19 cellular contexts compared by ENCODE assay signal in the genomic region with DNA sequence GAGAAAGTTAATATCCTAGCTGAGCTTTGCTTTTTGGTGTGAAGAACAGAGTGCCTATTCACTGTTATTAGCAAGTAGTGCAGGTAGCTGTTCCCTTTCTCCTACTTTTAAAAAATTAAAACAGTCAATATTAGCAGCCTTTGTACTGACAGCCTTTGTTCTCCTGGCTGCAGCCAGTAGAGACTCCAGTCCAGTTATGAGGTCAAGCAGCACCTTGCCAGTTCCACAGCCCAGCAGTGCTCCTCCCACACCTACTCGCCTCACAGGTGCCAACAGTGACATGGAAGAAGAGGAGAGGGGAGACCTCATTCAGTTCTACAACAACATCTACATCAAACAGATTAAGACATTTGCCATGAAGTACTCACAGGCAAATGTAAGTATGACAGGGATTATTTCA. TPM values are rescaled to one million over a fixed set of nuclear protein-coding genes. Genes with fewer than 3 reads are reported as not detected.
DNase-seq lines count a peak whose midpoint lies in the region; ATAC-seq and TF ChIP-seq lines count a peak whose summit lies in the region.
"Had no signal": no experiment of that assay in that cellular context is flagged by ENCODE, and none has a peak within 500 bp of the region (broad histone marks: within the 10 kb centered on the region; RNA-seq: fewer than 3 reads in every experiment).

No MANE protein-coding gene starts in this region.

- H3K4me3 ChIP-seq in CD8-positive, alpha-beta T cell (ENCODE audit: low read depth, low read length) = no peak overlapping the region

- DNase-seq in activated naive CD4-positive, alpha-beta T cell treated with anti-CD3 and anti-CD28 coated beads for 36 hours = no peak
- DNase-seq in activated naive CD4-positive, alpha-beta T cell treated with anti-CD3 and anti-CD28 coated beads, Interleukin-2, amount 50 U/mL, for 72 hours (ENCODE audit: low spot score in 2 of 2) = no peak
- no peak for DNase-seq in CD8-positive, alpha-beta T cell
- no peak for DNase-seq in activated naive CD8-positive, alpha-beta T cell treated with anti-CD3 and anti-CD28 coated beads, Interleukin-2, amount 50 U/mL, for 24 hours
- DNase-seq in stimulated activated effector memory CD8-positive, alpha-beta T cell treated with anti-CD3 and anti-CD28 coated beads, Interleukin-12 subunit alpha, Interleukin-12 subunit beta, amount 100 ng/mL, for 72 hours (ENCODE audit: low spot score in 2 of 2) = no peak
- DNase-seq in NCI-H82 treated with DMSO at 0.1 percent for 48 hours (lab: John Stamatoyannopoulos, UW; ENCODE audit: unreplicated experiment) = no peak
- DNase-seq: C1 segment of cervical spinal cord, Calu3, DMS79, GOT3, NCI-H1436, NCI-H2029, NCI-H2171 treated with DMSO at 0.1 percent for 48 hours, NCI-H446 treated with DMSO at 0.1 percent for 48 hours, NCI-H748 treated with DMSO at 0.1 percent for 48 hours, PC-3 had no signal

- H3K4me3 Mint-ChIP-seq in activated naive CD4-positive, alpha-beta T cell treated with anti-CD3 and anti-CD28 coated beads for 36 hours = no peak overlapping the region
- no peak overlapping the region for H3K4me3 Mint-ChIP-seq in CD8-positive, alpha-beta T cell
- H3K4me3 Mint-ChIP-seq in activated naive CD8-positive, alpha-beta T cell treated with anti-CD3 and anti-CD28 coated beads, Interleukin-2, amount 50 U/mL, for 24 hours = no peak overlapping the region
- no peak overlapping the region for H3K4me3 Mint-ChIP-seq in stimulated activated effector memory CD8-positive, alpha-beta T cell treated with anti-CD3 and anti-CD28 coated beads, Interleukin-12 subunit alpha, Interleukin-12 subunit beta, amount 100 ng/mL, for 72 hours

- H3K9me3 ChIP-seq in CD8-positive, alpha-beta T cell (ENCODE audit: low read length) = peaks cover 3% of the 10 kb centered on the region

- peaks cover 7% of the 10 kb centered on the region for H3K9me3 Mint-ChIP-seq in activated naive CD4-positive, alpha-beta T cell treated with anti-CD3 and anti-CD28 coated beads for 36 hours
- peaks cover 10 to 22% of the 10 kb centered on the region in 2 donors for H3K9me3 Mint-ChIP-seq in activated naive CD4-positive, alpha-beta T cell treated with anti-CD3 and anti-CD28 coated beads, Interleukin-2, amount 50 U/mL, for 72 hours
- peaks cover 8% of the 10 kb centered on the region for H3K9me3 Mint-ChIP-seq in CD8-positive, alpha-beta T cell
- peaks cover 22% of the 10 kb centered on the region for H3K9me3 Mint-ChIP-seq in activated naive CD8-positive, alpha-beta T cell treated with anti-CD3 and anti-CD28 coated beads, Interleukin-2, amount 50 U/mL, for 24 hours
- no peaks in the 10 kb centered on the region for H3K9me3 Mint-ChIP-seq in stimulated activated effector memory CD8-positive, alpha-beta T cell treated with anti-CD3 and anti-CD28 coated beads, Interleukin-12 subunit alpha, Interleukin-12 subunit beta, amount 100 ng/mL, for 72 hours

- H3K27me3 ChIP-seq in CD8-positive, alpha-beta T cell (ENCODE audit: insufficient read depth, low read length) = no peaks in the 10 kb centered on the region

- no peak for TF ChIP-seq CTCF in CD8-positive, alpha-beta T cell (IDR thresholded peaks at IDR 0.05)

- intact Hi-C loops in activated naive CD4-positive, alpha-beta T cell treated with anti-CD3 and anti-CD28 coated beads for 36 hours (cut with micrococcal nuclease) = no loop called here
- intact Hi-C loops in CD8-positive, alpha-beta T cell (cut with DNase I, micrococcal nuclease) = loop anchor here (2.0 kb wide), 2 partner anchors 14 kb away; no protein-coding TSS in a partner anchor

- no peak overlapping the region for H3K27ac ChIP-seq in CD8-positive, alpha-beta T cell (ENCODE audit: low read depth, low read length)
- H3K27ac ChIP-seq: KMS-11, RWPE1 had no signal

- peak overlapping the region; percentile 53 for H3K27ac Mint-ChIP-seq in activated naive CD4-positive, alpha-beta T cell treated with anti-CD3 and anti-CD28 coated beads for 36 hours
- no peak overlapping the region for H3K27ac Mint-ChIP-seq in activated naive CD4-positive, alpha-beta T cell treated with anti-CD3 and anti-CD28 coated beads, Interleukin-2, amount 50 U/mL, for 72 hours
- peak overlapping the region; percentile 88 for H3K27ac Mint-ChIP-seq in CD8-positive, alpha-beta T cell
- H3K27ac Mint-ChIP-seq in activated naive CD8-positive, alpha-beta T cell treated with anti-CD3 and anti-CD28 coated beads, Interleukin-2, amount 50 U/mL, for 24 hours = peak overlapping the region; percentile 42
- peak overlapping the region; percentile 68 for H3K27ac Mint-ChIP-seq in stimulated activated effector memory CD8-positive, alpha-beta T cell treated with anti-CD3 and anti-CD28 coated beads, Interleukin-12 subunit alpha, Interleukin-12 subunit beta, amount 100 ng/mL, for 72 hours

- H3K36me3 ChIP-seq in CD8-positive, alpha-beta T cell (ENCODE audit: insufficient read depth, low read length) = peaks cover 70% of the 10 kb centered on the region

- CTCF ChIA-PET in activated naive CD4-positive, alpha-beta T cell treated with anti-CD3 and anti-CD28 coated beads for 36 hours (lab: Charles Lee) = no interaction called here
- CTCF ChIA-PET in CD8-positive, alpha-beta T cell (lab: Charles Lee) = interaction anchor here (1.0 to 1.6 kb wide), 5 partner anchors 10 to 425 kb away, joined by 3 to 5 read pairs (median 3); partner anchors contain the start of gene CHD9

- H3K4me1 ChIP-seq in CD8-positive, alpha-beta T cell (ENCODE audit: insufficient read depth, low read length) = peaks cover 24% of the 10 kb centered on the region

- POLR2A ChIA-PET in CD8-positive, alpha-beta T cell (lab: Charles Lee) = interaction anchor here (0.8 to 3.8 kb wide), 3 partner anchors 10 to 34 kb away, joined by 3 to 13 read pairs (median 3); no protein-coding TSS in a partner anchor

- peaks cover 85% of the 10 kb centered on the region for H3K36me3 Mint-ChIP-seq in activated naive CD4-positive, alpha-beta T cell treated with anti-CD3 and anti-CD28 coated beads for 36 hours (ENCODE audit: low read depth)
- peaks cover 48 to 92% of the 10 kb centered on the region in 2 donors for H3K36me3 Mint-ChIP-seq in activated naive CD4-positive, alpha-beta T cell treated with anti-CD3 and anti-CD28 coated beads, Interleukin-2, amount 50 U/mL, for 72 hours
- peaks cover 96% of the 10 kb centered on the region for H3K36me3 Mint-ChIP-seq in CD8-positive, alpha-beta T cell
- H3K36me3 Mint-ChIP-seq in activated naive CD8-positive, alpha-beta T cell treated with anti-CD3 and anti-CD28 coated beads, Interleukin-2, amount 50 U/mL, for 24 hours (ENCODE audit: low read depth) = peaks cover 85% of the 10 kb centered on the region
- peaks cover 99% of the 10 kb centered on the region for H3K36me3 Mint-ChIP-seq in stimulated activated effector memory CD8-positive, alpha-beta T cell treated with anti-CD3 and anti-CD28 coated beads, Interleukin-12 subunit alpha, Interleukin-12 subunit beta, amount 100 ng/mL, for 72 hours

- H3K27me3 Mint-ChIP-seq in activated naive CD4-positive, alpha-beta T cell treated with anti-CD3 and anti-CD28 coated beads for 36 hours (ENCODE audit: low read depth) = no peaks in the 10 kb centered on the region
- H3K27me3 Mint-ChIP-seq in CD8-positive, alpha-beta T cell (ENCODE audit: low read depth) = no peaks in the 10 kb centered on the region
- H3K27me3 Mint-ChIP-seq in activated naive CD8-positive, alpha-beta T cell treated with anti-CD3 and anti-CD28 coated beads, Interleukin-2, amount 50 U/mL, for 24 hours = no peaks in the 10 kb centered on the region

- ATAC-seq in activated naive CD4-positive, alpha-beta T cell treated with anti-CD3 and anti-CD28 coated beads, Interleukin-2, amount 50 U/mL, for 72 hours = no peak
- no peak for ATAC-seq in CD8-positive, alpha-beta T cell
- no peak for ATAC-seq in activated naive CD8-positive, alpha-beta T cell treated with anti-CD3 and anti-CD28 coated beads, Interleukin-2, amount 50 U/mL, for 24 hours
- no peak for ATAC-seq in stimulated activated effector memory CD8-positive, alpha-beta T cell treated with anti-CD3 and anti-CD28 coated beads, Interleukin-12 subunit alpha, Interleukin-12 subunit beta, amount 100 ng/mL, for 72 hours
- ATAC-seq in HG02840 (IDR thresholded peaks at IDR 0.05; ENCODE audit: low FRiP score, unreplicated experiment) = no peak
- ATAC-seq: PC-3 had no signal

- H3K4me1 Mint-ChIP-seq in activated naive CD4-positive, alpha-beta T cell treated with anti-CD3 and anti-CD28 coated beads for 36 hours (ENCODE audit: low read depth) = peaks cover 29% of the 10 kb centered on the region
- H3K4me1 Mint-ChIP-seq in CD8-positive, alpha-beta T cell (ENCODE audit: low read depth) = peaks cover 59% of the 10 kb centered on the region
- peaks cover 34% of the 10 kb centered on the region for H3K4me1 Mint-ChIP-seq in activated naive CD8-positive, alpha-beta T cell treated with anti-CD3 and anti-CD28 coated beads, Interleukin-2, amount 50 U/mL, for 24 hours
- H3K4me1 Mint-ChIP-seq in stimulated activated effector memory CD8-positive, alpha-beta T cell treated with anti-CD3 and anti-CD28 coated beads, Interleukin-12 subunit alpha, Interleukin-12 subunit beta, amount 100 ng/mL, for 72 hours = peaks cover 33% of the 10 kb centered on the region

RNA-seq across cellular contexts. Expression of gene AKTIP, which starts 22.6 kb away (rescaled TPM):
- total RNA-seq in activated naive CD4-positive, alpha-beta T cell treated with anti-CD3 and anti-CD28 coated beads for 36 hours = 10 to 100 TPM; 26.1 to 27.3 TPM
- total RNA-seq in activated naive CD4-positive, alpha-beta T cell treated with anti-CD3 and anti-CD28 coated beads, Interleukin-2, amount 50 U/mL, for 72 hours = 10 to 100 TPM; 21.6 to 38.1 TPM
- 10 to 100 TPM; 56.4 to 63.4 TPM for total RNA-seq in CD8-positive, alpha-beta T cell

RNA-seq across cellular contexts. Expression of gene RBL2, which starts 46.1 kb away (rescaled TPM):
- total RNA-seq in activated naive CD4-positive, alpha-beta T cell treated with anti-CD3 and anti-CD28 coated beads for 36 hours = 100 to 1,000 TPM in 1 of 2 experiments, 10 to 100 TPM in 1; 99.2 to 100 TPM
- total RNA-seq in activated naive CD4-positive, alpha-beta T cell treated with anti-CD3 and anti-CD28 coated beads, Interleukin-2, amount 50 U/mL, for 72 hours = 10 to 100 TPM; 81.1 to 84.7 TPM
- total RNA-seq in CD8-positive, alpha-beta T cell = 10 to 100 TPM; 98.1 to 98.4 TPM

Comparison
In these comparisons a context has a peak if more than half of its experiments do, and no peak if none do; other contexts are left out.
1. H3K27ac Mint-ChIP-seq: peak in activated naive CD4-positive, alpha-beta T cell treated with anti-CD3 and anti-CD28 coated beads for 36 hours (single experiment), CD8-positive, alpha-beta T cell (single experiment), activated naive CD8-positive, alpha-beta T cell treated with anti-CD3 and anti-CD28 coated beads, Interleukin-2, amount 50 U/mL, for 24 hours (single experiment) and stimulated activated effector memory CD8-positive, alpha-beta T cell treated with anti-CD3 and anti-CD28 coated beads, Interleukin-12 subunit alpha, Interleukin-12 subunit beta, amount 100 ng/mL, for 72 hours (single experiment); none in activated naive CD4-positive, alpha-beta T cell treated with anti-CD3 and anti-CD28 coated beads, Interleukin-2, amount 50 U/mL, for 72 hours (0 of 2).